25 cellular contexts compared by ENCODE assay signal in the genomic region with DNA sequence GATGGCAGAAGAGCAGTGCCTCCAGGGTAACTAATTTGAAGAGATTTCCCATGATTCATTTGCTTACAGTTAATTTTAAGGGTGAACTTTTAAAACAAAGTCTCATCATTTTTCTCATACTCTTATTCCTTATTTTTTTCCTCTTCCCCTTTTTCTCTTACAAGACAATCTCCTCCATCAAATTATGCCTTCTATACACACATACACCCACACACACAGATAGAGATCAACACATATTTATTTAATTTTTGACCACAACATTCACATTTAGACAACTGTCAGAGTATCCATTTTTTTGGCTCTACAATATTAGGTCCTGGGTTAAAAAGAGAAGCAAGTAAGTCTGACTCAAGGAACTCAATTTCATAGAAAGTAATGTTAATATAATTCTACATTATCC.
"Had no signal": no experiment of that assay in that cellular context is flagged by ENCODE, and none has a peak within 500 bp of the region (broad histone marks: within the 10 kb centered on the region; RNA-seq: fewer than 3 reads in every experiment).

No MANE protein-coding gene starts in this region.

- H3K36me3 ChIP-seq: gastrocnemius medialis, ovary, sigmoid colon, thoracic aorta had no signal

- H3K27me3 ChIP-seq: gastrocnemius medialis, hepatocyte, ovary, sigmoid colon, tibial nerve, upper lobe of left lung had no signal

- H3K4me2 ChIP-seq: hepatocyte had no signal

- H3K9me3 ChIP-seq: gastrocnemius medialis, ovary, psoas muscle, sigmoid colon, thoracic aorta, tibial nerve, upper lobe of left lung had no signal

- H3K79me2 ChIP-seq: hepatocyte had no signal

- H3K27ac ChIP-seq: epithelial cell of prostate, gastrocnemius medialis, hepatocyte, ovary, psoas muscle, sigmoid colon, thoracic aorta, tibial nerve, upper lobe of left lung had no signal

- H2AFZ ChIP-seq: hepatocyte had no signal

- H3K4me1 ChIP-seq: psoas muscle, tibial nerve, upper lobe of left lung had no signal

- ATAC-seq: esophagus mucosa; gastrocnemius medialis; left lobe of liver; natural killer cell; psoas muscle; right cardiac atrium; stimulated activated naive B cell treated with anti-CD40 and anti-IgM and Interleukin-4, amounts not matched to agents 10 μg/mL and 1 μg/mL and 100 μg/mL, for 72 hours had no signal

- DNase-seq: effector CD8-positive, alpha-beta T cell; endodermal cell; foreskin fibroblast; gastrocnemius medialis; head of caudate nucleus; kidney; natural killer cell; occipital lobe; ovary; posterior cingulate gyrus; psoas muscle; right cardiac atrium; sigmoid colon; stimulated activated CD4-positive, alpha-beta T cell treated with anti-CD3 and anti-CD28 coated beads, Interleukin-2, amount 100 ng/mL, for 24 hours; stimulated activated CD4-positive, alpha-beta T cell treated with anti-CD3 and anti-CD28 coated beads, Interleukin-4, amount 100 ng/mL, for 4 hours; stimulated activated naive B cell treated with anti-CD40 and anti-IgM and Interleukin-4, amounts not matched to agents 10 μg/mL and 1 μg/mL and 100 μg/mL, for 72 hours; upper lobe of left lung had no signal

- H3K4me3 ChIP-seq: gastrocnemius medialis, hepatocyte, lung, ovary, psoas muscle, sigmoid colon, thoracic aorta, tibial nerve, upper lobe of left lung had no signal

- FAIRE-seq: kidney, urothelium cell line had no signal
